In genomic region chr14:86739761-86740160, GRCh38 we compare ENCODE assay signal across 19 cellular contexts.
DNase-seq lines count a peak whose midpoint lies in the region; ATAC-seq and TF ChIP-seq lines count a peak whose summit lies in the region.
"Had no signal": no experiment of that assay in that cellular context is flagged by ENCODE, and none has a peak within 500 bp of the region (broad histone marks: within the 10 kb centered on the region; RNA-seq: fewer than 3 reads in every experiment).

No MANE protein-coding gene starts in this region.

- DNase-seq in PC-3, result peak; percentile 6
- DNase-seq in epithelial cell of esophagus (ENCODE audit: low read depth), result peak; percentile 73
- peak; percentile 28 for DNase-seq in renal cortical epithelial cell (ENCODE audit: low read depth)
- DNase-seq in NCI-H748 treated with DMSO at 0.1 percent for 48 hours (lab: John Stamatoyannopoulos, UW), result no peak
- DNase-seq: AML-193, GDM1, GM23248, HCEC 1CT, IMR-90, MM.1S, NCI-H1092, NCI-H1436 treated with DMSO at 0.1 percent for 48 hours, NCI-H2029, NCI-H2171, RPMI8226, T-helper 1 cell had no signal

- no peaks in the 10 kb centered on the region for H3K9me3 ChIP-seq in HUES48 (ENCODE audit: control insufficient read depth, insufficient read depth, low read length)
- H3K9me3 ChIP-seq in PC-3 (ENCODE audit: low read length), result 0 out of 2 replicates have a peak, but pooled peaks cover 4% of the 10 kb centered on the region

- H3K9ac ChIP-seq in HUES48 (ENCODE audit: low read depth, low read length), result no peak overlapping the region
- no peak overlapping the region for H3K9ac ChIP-seq in PC-3 (ENCODE audit: low read length)
- H3K9ac ChIP-seq: GM23248 had no signal

- H3K4me1 ChIP-seq in HUES48 (ENCODE audit: control insufficient read depth, insufficient read depth, low read length), result peaks cover 18% of the 10 kb centered on the region
- no peaks in the 10 kb centered on the region for H3K4me1 ChIP-seq in PC-3 (ENCODE audit: insufficient read depth, low read length)

- no peaks in the 10 kb centered on the region for H3F3A ChIP-seq in PC-3 (ENCODE audit: low read length, unreplicated experiment)

- POLR2A ChIA-PET in PC-3 (lab: Charles Lee; ENCODE audit: unreplicated experiment), result no interaction called here

- no TSS peak for BruUV-seq in PC-3 (replicated peaks; lab: Mats Ljungman, UMichigan)

- ATAC-seq in PC-3, result no peak
- no peak for ATAC-seq in HG02623 (IDR thresholded peaks at IDR 0.05; ENCODE audit: unreplicated experiment)
- ATAC-seq in GM18517 (IDR thresholded peaks at IDR 0.05; ENCODE audit: unreplicated experiment), result no peak

- H2AFZ ChIP-seq in PC-3 (ENCODE audit: low read length), result no peak overlapping the region
- H2AFZ ChIP-seq: GM23248 had no signal

- CTCF ChIA-PET in PC-3 (lab: Charles Lee), result no interaction called here

- H3K27me3 ChIP-seq in HUES48 (ENCODE audit: control insufficient read depth, insufficient read depth, low read length) (no peaks in the 10 kb centered on the region), PC-3 (ENCODE audit: low read length) (no peaks in the 10 kb centered on the region)

- H3K36me3 ChIP-seq in HUES48 (ENCODE audit: control insufficient read depth, insufficient read depth, low read length) (no peaks in the 10 kb centered on the region), PC-3 (ENCODE audit: low read depth, low read length) (no peaks in the 10 kb centered on the region)

- intact Hi-C loops in PC-3 (cut with micrococcal nuclease), result no loop called here

- no peaks in the 10 kb centered on the region for H3K79me2 ChIP-seq in PC-3 (ENCODE audit: low read length)

- H3K4me2 ChIP-seq in PC-3 (ENCODE audit: low read length), result peak overlapping the region; percentile 53

- H3K9me2 ChIP-seq in PC-3 (replicated peaks; ENCODE audit: low read length), result no peaks in the 10 kb centered on the region

- no peak overlapping the region for H3K4me3 ChIP-seq in HUES48 (ENCODE audit: low read depth, low read length)
- peak overlapping the region; percentile 28; the same call in 1 of the 2 replicates for H3K4me3 ChIP-seq in PC-3 (ENCODE audit: low read length)
- H3K4me3 ChIP-seq in epithelial cell of esophagus (ENCODE audit: low read length), result no peak overlapping the region
- H3K4me3 ChIP-seq: GM23248 had no signal

- TF ChIP-seq CTCF in PC-3 (conservative IDR thresholded peaks at IDR 0.05; ENCODE audit: low read depth, low read length) (no peak), epithelial cell of esophagus (IDR thresholded peaks at IDR 0.05; ENCODE audit: insufficient read depth, low read depth, low read length, missing control alignments) (no peak)

- H4K20me1 ChIP-seq in PC-3 (ENCODE audit: low read length), result no peaks in the 10 kb centered on the region

- H3K27ac ChIP-seq in HUES48 (ENCODE audit: low read depth, low read length) (peak overlapping the region; percentile 74), PC-3 (ENCODE audit: low read length) (no peak overlapping the region)
- H3K27ac ChIP-seq: GM23248 had no signal
